ENCODE assay signal across 11 cellular contexts in genomic region chr14:34409721-34410120, GRCh38.
"Had no signal": no experiment of that assay in that cellular context is flagged by ENCODE, and none has a peak within 500 bp of the region (broad histone marks: within the 10 kb centered on the region; RNA-seq: fewer than 3 reads in every experiment).

No MANE protein-coding gene starts in this region.

- H3K4me2 ChIP-seq: GM23338 had no signal

- H3K4me3 Mint-ChIP-seq: GM23338, H9, HFFc6 had no signal

- H3K36me3 ChIP-seq: HAP-1 had no signal

- H3K4me3 ChIP-seq: GM23248, GM23338, HAP-1 had no signal

- H3K9me3 ChIP-seq: HAP-1 had no signal

- H3K27ac ChIP-seq: GM23248 had no signal

- H3K27ac Mint-ChIP-seq: GM23338, H9, HFFc6 had no signal

- FAIRE-seq: H1, H54 had no signal

- DNase-seq: GM23248, GOT3, H7, H9, HCEC 1CT, HFFc6 had no signal

- H3K9ac ChIP-seq: GM23248 had no signal

- H3K4me1 Mint-ChIP-seq: GM23338, H9 had no signal

- H2AFZ ChIP-seq: GM23248, GM23338 had no signal

- H3K4me1 ChIP-seq: HAP-1 had no signal

- ATAC-seq: GM23338, HCT116 had no signal
